Comparison of ENCODE assay signal across 7 cellular contexts in genomic region chr3:134487406-134487805, GRCh38. TPM values are rescaled to one million over a fixed set of nuclear protein-coding genes. Genes with fewer than 3 reads are reported as not detected.
DNase-seq lines count a peak whose midpoint lies in the region; ATAC-seq and TF ChIP-seq lines count a peak whose summit lies in the region.

No MANE protein-coding gene starts in this region.

- no peaks in the 10 kb centered on the region for H3K9me3 Mint-ChIP-seq in activated naive CD8-positive, alpha-beta T cell treated with anti-CD3 and anti-CD28 coated beads, Interleukin-2, amount 50 U/mL, for 24 hours
- H3K9me3 Mint-ChIP-seq in naive B cell: peaks cover 0 to 4% (median 0%) of the 10 kb centered on the region in 7 donors

- H3K36me3 Mint-ChIP-seq in activated naive CD8-positive, alpha-beta T cell treated with anti-CD3 and anti-CD28 coated beads, Interleukin-2, amount 50 U/mL, for 24 hours (ENCODE audit: low read depth): peaks cover 13% of the 10 kb centered on the region
- H3K36me3 Mint-ChIP-seq in naive B cell: peaks cover 0 to 14% of the 10 kb centered on the region in 2 donors

- peaks cover 49% of the 10 kb centered on the region for H3K4me1 Mint-ChIP-seq in activated naive CD8-positive, alpha-beta T cell treated with anti-CD3 and anti-CD28 coated beads, Interleukin-2, amount 50 U/mL, for 24 hours
- peaks cover 30 to 57% (median 46%) of the 10 kb centered on the region in 3 donors for H3K4me1 Mint-ChIP-seq in naive B cell

- in situ Hi-C loops in GM13976 (cut with MboI; ENCODE audit: low sequenced_read_pairs, unreplicated experiment) (no loop called here), KBM-7 (cut with MboI; ENCODE audit: low pct_unique_long_range_greater_than_20kb, low sequenced_read_pairs) (no loop called here)

- TF ChIP-seq CTCF in GM13976 (IDR thresholded peaks at IDR 0.05; ENCODE audit: borderline replicate concordance, control extremely low read depth, extremely low read depth, insufficient read depth, missing control alignments): no peak

- no peaks in the 10 kb centered on the region for H3K27me3 Mint-ChIP-seq in activated naive CD8-positive, alpha-beta T cell treated with anti-CD3 and anti-CD28 coated beads, Interleukin-2, amount 50 U/mL, for 24 hours
- H3K27me3 Mint-ChIP-seq in naive B cell: no peaks in the 10 kb centered on the region

- DNase-seq in GM13976 (ENCODE audit: low spot score) (peak; percentile 65), KBM-7 (peak; percentile 71), naive B cell (peak; percentile 47), NCI-H345 treated with DMSO at 0.1 percent for 48 hours (lab: John Stamatoyannopoulos, UW; ENCODE audit: unreplicated experiment) (no peak), T-helper 9 cell (no peak)
- no peak for DNase-seq in activated naive CD8-positive, alpha-beta T cell treated with anti-CD3 and anti-CD28 coated beads, Interleukin-2, amount 50 U/mL, for 24 hours

- H3K4me3 Mint-ChIP-seq in activated naive CD8-positive, alpha-beta T cell treated with anti-CD3 and anti-CD28 coated beads, Interleukin-2, amount 50 U/mL, for 24 hours: peak overlapping the region; percentile 94
- H3K4me3 Mint-ChIP-seq in naive B cell: peak overlapping the region; percentile 55 to 100 (median 98)

- H3K27ac Mint-ChIP-seq in activated naive CD8-positive, alpha-beta T cell treated with anti-CD3 and anti-CD28 coated beads, Interleukin-2, amount 50 U/mL, for 24 hours: peak overlapping the region; percentile 97
- H3K27ac Mint-ChIP-seq in naive B cell: peak overlapping the region; percentile 27 to 97 (median 74)

- ATAC-seq in activated naive CD8-positive, alpha-beta T cell treated with anti-CD3 and anti-CD28 coated beads, Interleukin-2, amount 50 U/mL, for 24 hours: no peak
- peak in 1 of 2 donors; percentile 5 for ATAC-seq in naive B cell (ENCODE audit: low read depth in 2 of 2)
- ATAC-seq in GM19397 (IDR thresholded peaks at IDR 0.05; ENCODE audit: unreplicated experiment): no peak

RNA-seq across cellular contexts. Expression of gene CEP63, which starts 1.5 kb away (rescaled TPM):
- polyA plus RNA-seq in naive B cell (ENCODE audit: low read depth in 6 of 6): 10 to 100 TPM in 5 of 6 donors, 1 to 10 TPM in 1; 5.4 to 25.5 (median 17.7) TPM

RNA-seq across cellular contexts. Expression of gene ANAPC13, which starts 1.6 kb away (rescaled TPM):
- polyA plus RNA-seq in naive B cell (ENCODE audit: low read depth in 6 of 6): 100 to 1,000 TPM in 1 of 6 donors, 10 to 100 TPM in 5; 60.4 to 112 (median 79.1) TPM

Comparison
In these comparisons a context has a peak if more than half of its experiments do, and no peak if none do; other contexts are left out.
1. DNase-seq: peak in GM13976 (single experiment), KBM-7 (single experiment) and naive B cell (single experiment); none in activated naive CD8-positive, alpha-beta T cell treated with anti-CD3 and anti-CD28 coated beads, Interleukin-2, amount 50 U/mL, for 24 hours (single experiment), NCI-H345 treated with DMSO at 0.1 percent for 48 hours (single experiment) and T-helper 9 cell (single experiment).